ENCODE assay signal across 8 cellular contexts in genomic region chr17:4903051-4903818, GRCh38. TPM values are rescaled to one million over a fixed set of nuclear protein-coding genes. Genes with fewer than 3 reads are reported as not detected.
DNase-seq lines count a peak whose midpoint lies in the region; ATAC-seq, FAIRE-seq and TF ChIP-seq lines count a peak whose summit lies in the region.

Gene CHRNE (minus strand): TSS chr17:4903098. CDS start chr17:4903063, 35 bp downstream.

- H3K4me1 ChIP-seq in pancreas, result peaks cover 0 to 9% (median 4%) of the 10 kb centered on the region in 3 donors

- H3K4me3 ChIP-seq in foreskin fibroblast (ENCODE audit: low read depth in 1 of 2, low read length in 2 of 2), result no peak within 1 kb of the TSS
- no peak within 1 kb of the TSS for H3K4me3 ChIP-seq in pancreas

- intact Hi-C loops in pancreas (cut with DNase I), result loop anchor here in 1 of 3 donors (10.0 kb wide), 1 partner anchor 162 kb away; no protein-coding TSS in a partner anchor

- H3K9me3 Mint-ChIP-seq in type B pancreatic cell, result no peaks in the 10 kb centered on the region

- H3K27me3 Mint-ChIP-seq in type B pancreatic cell, result peaks cover 9% of the 10 kb centered on the region

- H3K27me3 ChIP-seq in pancreas, result no peaks in the 10 kb centered on the region

- in situ Hi-C loops in SK-MEL-5 (cut with HindIII; ENCODE audit: low pct_unique_long_range_greater_than_20kb, low sequenced_read_pairs), result no loop called here

- peaks cover 10% of the 10 kb centered on the region for H3K4me1 Mint-ChIP-seq in type B pancreatic cell (ENCODE audit: unreplicated experiment)

- peak within 1 kb of the TSS; percentile 98 for H3K27ac Mint-ChIP-seq in type B pancreatic cell

- DNase-seq in EL (peak; percentile 72), SK-MEL-5 (ENCODE audit: low read depth, low spot score) (peak; percentile 78), foreskin fibroblast (peak; percentile 59 to 83), pancreas (peak in 5 of 6 donors; percentile 72 to 84 (median 78)), type B pancreatic cell (ENCODE audit: extremely low spot score, unreplicated experiment) (no peak)
- peak; percentile 62 for DNase-seq in activated gamma-delta T cell treated with anti-CD3 and anti-CD28 coated beads, Interleukin-2, amount 50 U/mL, for 16 hours (ENCODE audit: low read depth)

- H3K36me3 ChIP-seq in pancreas, result no peaks in the 10 kb centered on the region

- peak within 1 kb of the TSS; percentile 85 for H3K4me3 Mint-ChIP-seq in type B pancreatic cell

- WGBS in pancreas, 2 donors, result 10% methylated on average over 10 of the region's 10 CpGs

- TF ChIP-seq CTCF in LNCAP (IDR thresholded peaks at IDR 0.05) (peak; percentile 88), foreskin fibroblast (IDR thresholded peaks at IDR 0.05; ENCODE audit: low read depth, low read length) (peak; percentile 60), pancreas (IDR thresholded peaks at IDR 0.05) (peak; percentile 70 to 75 (median 72)), type B pancreatic cell (conservative IDR thresholded peaks at IDR 0.05) (peak; percentile 86)

- no peaks in the 10 kb centered on the region for H3K9me3 ChIP-seq in pancreas

- ATAC-seq in pancreas, result peak; percentile 55 to 69 (median 64)
- no peak for ATAC-seq in GM19035 (IDR thresholded peaks at IDR 0.05; ENCODE audit: unreplicated experiment)

- peak within 1 kb of the TSS in 2 of 4 donors; percentile 28 to 74 for H3K27ac ChIP-seq in pancreas

- peak; percentile 49 for FAIRE-seq in pancreas (lab: Jason Lieb, UNC)

- peaks cover 7% of the 10 kb centered on the region for H3K36me3 Mint-ChIP-seq in type B pancreatic cell

RNA-seq across cellular contexts. Expression of gene CHRNE, which starts in this region (rescaled TPM):
- 0.11 TPM in 1 of 2 replicates, not detected in the other for total RNA-seq in SK-MEL-5 (2014; rRNA removed; shearing (Covaris generic))
- polyA plus RNA-seq in SK-MEL-5 (2015; cell fraction: cytosol; rRNA removed), result not detected in 2 replicates
- 0.15 and 1.5 TPM in 2 replicates for polyA plus RNA-seq in SK-MEL-5 (2015; cell fraction: nucleus; rRNA removed)
- total RNA-seq in pancreas (1 to 10 TPM in 5 of 6 donors, under 1 TPM in 1; 0.76 to 2.0 (median 1.5) TPM), type B pancreatic cell (ENCODE audit: low replicate concordance) (0.27 and 0.52 TPM in 2 replicates)
- 1 to 10 TPM in 1 of 2 donors, under 1 TPM in 1; 0.77 to 1.1 TPM for polyA plus RNA-seq in pancreas
